In genomic region chr7:82477733-82478515, GRCh38 we compare ENCODE assay signal across 19 cellular contexts. TPM values are rescaled to one million over a fixed set of nuclear protein-coding genes. Genes with fewer than 3 reads are reported as not detected.
DNase-seq lines count a peak whose midpoint lies in the region; ATAC-seq and TF ChIP-seq lines count a peak whose summit lies in the region.
"Had no signal": no experiment of that assay in that cellular context is flagged by ENCODE, and none has a peak within 500 bp of the region (broad histone marks: within the 10 kb centered on the region; RNA-seq: fewer than 3 reads in every experiment).

No MANE protein-coding gene starts in this region.

- no peak overlapping the region for H3K27ac Mint-ChIP-seq in activated naive CD8-positive, alpha-beta T cell treated with anti-CD3 and anti-CD28 coated beads, Interleukin-2, amount 50 U/mL, for 24 hours
- H3K27ac Mint-ChIP-seq: H9 had no signal

- no peak overlapping the region for H2AFZ ChIP-seq in smooth muscle cell (ENCODE audit: low read depth)

- H3K4me3 Mint-ChIP-seq in activated naive CD8-positive, alpha-beta T cell treated with anti-CD3 and anti-CD28 coated beads, Interleukin-2, amount 50 U/mL, for 24 hours, result no peak overlapping the region
- H3K4me3 Mint-ChIP-seq: H9 had no signal

- H3K4me3 ChIP-seq in smooth muscle cell, result no peak overlapping the region

- H3K36me3 ChIP-seq in smooth muscle cell (ENCODE audit: low read depth), result no peaks in the 10 kb centered on the region

- no peaks in the 10 kb centered on the region for H3K79me2 ChIP-seq in smooth muscle cell (ENCODE audit: low read depth)

- H3K4me1 ChIP-seq in smooth muscle cell (ENCODE audit: low read depth), result no peaks in the 10 kb centered on the region

- H3K36me3 Mint-ChIP-seq in activated naive CD8-positive, alpha-beta T cell treated with anti-CD3 and anti-CD28 coated beads, Interleukin-2, amount 50 U/mL, for 24 hours (ENCODE audit: low read depth), result no peaks in the 10 kb centered on the region

- H3K9ac ChIP-seq in smooth muscle cell (ENCODE audit: low read depth), result no peak overlapping the region

- H3K27me3 ChIP-seq in smooth muscle cell (ENCODE audit: low read depth), result no peaks in the 10 kb centered on the region

- no peak for TF ChIP-seq CTCF in smooth muscle cell (IDR thresholded peaks at IDR 0.05; ENCODE audit: borderline replicate concordance, insufficient read depth, poor library complexity, severe bottlenecking)

- no peaks in the 10 kb centered on the region for H4K20me1 ChIP-seq in smooth muscle cell (ENCODE audit: low read depth)

- DNase-seq in DMS 273 (lab: John Stamatoyannopoulos, UW; ENCODE audit: unreplicated experiment), result peak; percentile 47
- DNase-seq in DMS 273 treated with DMSO at 0.1 percent for 48 hours (lab: John Stamatoyannopoulos, UW), result no peak
- DNase-seq in SHP77 treated with DMSO at 0.1 percent for 48 hours (lab: John Stamatoyannopoulos, UW), result peak; percentile 35
- no peak for DNase-seq in SHP77 (lab: John Stamatoyannopoulos, UW)
- peak; percentile 15 for DNase-seq in fibroblast of peridontal ligament (ENCODE audit: extremely low read depth)
- no peak for DNase-seq in smooth muscle cell (lab: John Stamatoyannopoulos, UW; ENCODE audit: unreplicated experiment)
- no peak for DNase-seq in Kasumi-1 (lab: John Stamatoyannopoulos, UW)
- DNase-seq in activated naive CD8-positive, alpha-beta T cell treated with anti-CD3 and anti-CD28 coated beads, Interleukin-2, amount 50 U/mL, for 24 hours, result no peak
- DNase-seq: AML-193, GDM1, H9, NCI-H1436, NCI-H2029 treated with DMSO at 0.1 percent for 48 hours, NCI-H526 treated with DMSO at 0.1 percent for 48 hours, OCI-M1, Right ventricle myocardium superior, T-helper 1 cell had no signal

- no peaks in the 10 kb centered on the region for H3K9me3 Mint-ChIP-seq in activated naive CD8-positive, alpha-beta T cell treated with anti-CD3 and anti-CD28 coated beads, Interleukin-2, amount 50 U/mL, for 24 hours
- H3K9me3 Mint-ChIP-seq: H9 had no signal

- ATAC-seq in activated naive CD8-positive, alpha-beta T cell treated with anti-CD3 and anti-CD28 coated beads, Interleukin-2, amount 50 U/mL, for 24 hours, result no peak

- no peaks in the 10 kb centered on the region for H3K27me3 Mint-ChIP-seq in activated naive CD8-positive, alpha-beta T cell treated with anti-CD3 and anti-CD28 coated beads, Interleukin-2, amount 50 U/mL, for 24 hours

- no peaks in the 10 kb centered on the region for H3K4me1 Mint-ChIP-seq in activated naive CD8-positive, alpha-beta T cell treated with anti-CD3 and anti-CD28 coated beads, Interleukin-2, amount 50 U/mL, for 24 hours

- H3K4me2 ChIP-seq in smooth muscle cell, result peak overlapping the region; percentile 47

- no peaks in the 10 kb centered on the region for H3K9me3 ChIP-seq in smooth muscle cell (replicated peaks; ENCODE audit: low read depth)

- no peaks in the 10 kb centered on the region for H3F3A ChIP-seq in smooth muscle cell (ENCODE audit: low read depth)

- H3K27ac ChIP-seq in smooth muscle cell (ENCODE audit: low read depth), result no peak overlapping the region
- H3K27ac ChIP-seq: 22Rv1, C4-2B had no signal

- WGBS in smooth muscle cell (ENCODE audit: low lambda C conversion rate), result 54% methylated on average over 2 of the region's 2 CpGs

RNA-seq across cellular contexts. Expression of gene CACNA2D1, which starts 34.3 kb away (rescaled TPM):
- total RNA-seq in smooth muscle cell, result 24.4 and 39.3 TPM in 2 replicates
- polyA plus RNA-seq in smooth muscle cell, result 4.1 and 6.7 TPM in 2 replicates

Comparison
In these comparisons a context has a peak if more than half of its experiments do, and no peak if none do; other contexts are left out.
1. DNase-seq: peak in DMS 273 (single experiment), SHP77 treated with DMSO at 0.1 percent for 48 hours (single experiment) and fibroblast of peridontal ligament (single experiment); none in DMS 273 treated with DMSO at 0.1 percent for 48 hours (single experiment), SHP77 (0 of 2), smooth muscle cell (single experiment), Kasumi-1 (0 of 2) and activated naive CD8-positive, alpha-beta T cell treated with anti-CD3 and anti-CD28 coated beads, Interleukin-2, amount 50 U/mL, for 24 hours (single experiment).